Comparison of ENCODE assay signal across 8 cellular contexts in genomic region chr12:113214938-113215400, GRCh38. TPM values are rescaled to one million over a fixed set of nuclear protein-coding genes. Genes with fewer than 3 reads are reported as not detected.
DNase-seq lines count a peak whose midpoint lies in the region; ATAC-seq and TF ChIP-seq lines count a peak whose summit lies in the region.

No MANE protein-coding gene starts in this region.

- intact Hi-C loops in left ventricle myocardium superior (cut with micrococcal nuclease) (no loop called here), testis (cut with DNase I; ENCODE audit: low total_unique reads) (no loop called here)

- DNase-seq in HT-29 (ENCODE audit: low spot score) (peak; percentile 59), WTC11 (ENCODE audit: low spot score) (no peak), left ventricle myocardium superior (peak; percentile 66), testis (peak; percentile 49), hippocampal formation (lab: John Stamatoyannopoulos, UW) (no peak)

- CTCF ChIA-PET in WTC11 (lab: Charles Lee): no interaction called here

- H3K27ac Mint-ChIP-seq in WTC11: peak overlapping the region; percentile 63; the same call in 1 of the 2 replicates

- H3K4me3 ChIP-seq in testis: no peak overlapping the region

- TF ChIP-seq POLR2A in testis (IDR thresholded peaks at IDR 0.05): no peak

- no peak overlapping the region for H3K27ac ChIP-seq in testis

- no peaks in the 10 kb centered on the region for H3K27me3 Mint-ChIP-seq in WTC11 (ENCODE audit: low read depth)

- no peaks in the 10 kb centered on the region for H3K27me3 ChIP-seq in testis

- peak; percentile 59 for ATAC-seq in GM19043 (IDR thresholded peaks at IDR 0.05; ENCODE audit: low read depth, unreplicated experiment)
- no peak for ATAC-seq in WTC11
- ATAC-seq in left ventricle myocardium superior: peak; percentile 94
- ATAC-seq in HG02840 (IDR thresholded peaks at IDR 0.05; ENCODE audit: low FRiP score, unreplicated experiment): no peak
- no peak for ATAC-seq in HG03045 (IDR thresholded peaks at IDR 0.05; ENCODE audit: unreplicated experiment)

- H3K36me3 ChIP-seq in testis (ENCODE audit: low read depth, missing control alignments): no peaks in the 10 kb centered on the region

- H3K36me3 Mint-ChIP-seq in WTC11: no peaks in the 10 kb centered on the region

- peaks cover 3% of the 10 kb centered on the region for H3K4me1 ChIP-seq in testis

- TF ChIP-seq CTCF in WTC11 (IDR thresholded peaks at IDR 0.05) (no peak), testis (IDR thresholded peaks at IDR 0.05) (no peak)

- POLR2A ChIA-PET in WTC11 (lab: Charles Lee): no interaction called here

- no peak overlapping the region for H3K4me3 Mint-ChIP-seq in WTC11

- no peaks in the 10 kb centered on the region for H3K9me3 ChIP-seq in testis

- no peaks in the 10 kb centered on the region for H3K9me3 Mint-ChIP-seq in WTC11

- peaks cover 3% of the 10 kb centered on the region for H3K4me1 Mint-ChIP-seq in WTC11

- WGBS in testis, 2 donors: 73 to 79% methylated on average over 5 of the region's 5 CpGs

TF ChIP-seq in WTC11, 78 proteins besides CTCF, POLR2A, EP300 and RAD21:
- TF ChIP-seq MLX (CRISPR knock-in tag; IDR thresholded peaks at IDR 0.05) (no peak), OVOL2 (CRISPR knock-in tag; IDR thresholded peaks at IDR 0.05; ENCODE audit: borderline replicate concordance) (no peak), ATF6 (CRISPR knock-in tag; IDR thresholded peaks at IDR 0.05) (no peak), SMAD3 (CRISPR knock-in tag; IDR thresholded peaks at IDR 0.05; ENCODE audit: borderline replicate concordance) (no peak), TCF7 (CRISPR knock-in tag; IDR thresholded peaks at IDR 0.05; ENCODE audit: low read depth) (no peak), ZNF263 (CRISPR knock-in tag; IDR thresholded peaks at IDR 0.05; ENCODE audit: low read depth) (no peak), PRRX2 (CRISPR knock-in tag; IDR thresholded peaks at IDR 0.05) (no peak), GABPB1 (CRISPR knock-in tag; IDR thresholded peaks at IDR 0.05) (no peak), FOXP4 (CRISPR knock-in tag; IDR thresholded peaks at IDR 0.05) (no peak), IRF1 (CRISPR knock-in tag; IDR thresholded peaks at IDR 0.05) (no peak), JUN (CRISPR knock-in tag; IDR thresholded peaks at IDR 0.05) (no peak), NR2C2 (CRISPR knock-in tag; IDR thresholded peaks at IDR 0.05) (no peak)
- TF ChIP-seq, protein P1, sequence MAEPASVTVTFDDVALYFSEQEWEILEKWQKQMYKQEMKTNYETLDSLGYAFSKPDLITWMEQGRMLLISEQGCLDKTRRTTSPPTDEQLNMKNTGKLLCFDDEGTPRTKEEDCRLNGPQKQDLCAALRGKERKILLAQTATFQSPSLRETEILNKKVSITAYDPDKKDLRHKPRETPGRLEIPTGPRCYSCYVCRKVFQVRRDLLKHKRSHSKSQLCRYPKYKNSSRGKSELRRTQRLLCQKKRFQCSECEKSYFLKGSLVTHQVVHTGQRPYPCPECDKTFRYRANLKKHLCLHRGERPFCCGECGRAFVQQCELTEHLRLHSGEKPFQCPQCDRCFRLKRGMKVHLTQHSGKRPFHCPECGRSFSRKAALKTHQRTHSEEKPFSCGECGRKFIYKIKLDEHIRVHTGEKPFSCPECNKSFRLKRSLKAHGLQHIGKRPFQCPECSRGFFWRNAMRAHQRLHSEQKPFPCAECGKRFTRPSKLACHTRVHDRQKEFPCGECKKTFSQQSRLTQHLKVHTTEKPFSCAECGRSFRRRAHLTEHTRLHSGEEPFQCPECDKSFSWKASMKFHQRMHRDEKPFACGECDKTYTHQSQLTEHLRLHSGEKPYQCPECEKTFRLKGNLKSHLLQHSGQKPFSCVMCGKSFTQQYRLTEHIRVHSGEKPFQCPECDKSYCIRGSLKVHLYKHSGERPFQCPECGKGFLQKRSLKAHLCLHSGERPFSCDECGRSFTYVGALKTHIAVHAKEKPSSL (CRISPR knock-in tag; conservative IDR thresholded peaks at IDR 0.05): no peak
- TF ChIP-seq, protein P2, sequence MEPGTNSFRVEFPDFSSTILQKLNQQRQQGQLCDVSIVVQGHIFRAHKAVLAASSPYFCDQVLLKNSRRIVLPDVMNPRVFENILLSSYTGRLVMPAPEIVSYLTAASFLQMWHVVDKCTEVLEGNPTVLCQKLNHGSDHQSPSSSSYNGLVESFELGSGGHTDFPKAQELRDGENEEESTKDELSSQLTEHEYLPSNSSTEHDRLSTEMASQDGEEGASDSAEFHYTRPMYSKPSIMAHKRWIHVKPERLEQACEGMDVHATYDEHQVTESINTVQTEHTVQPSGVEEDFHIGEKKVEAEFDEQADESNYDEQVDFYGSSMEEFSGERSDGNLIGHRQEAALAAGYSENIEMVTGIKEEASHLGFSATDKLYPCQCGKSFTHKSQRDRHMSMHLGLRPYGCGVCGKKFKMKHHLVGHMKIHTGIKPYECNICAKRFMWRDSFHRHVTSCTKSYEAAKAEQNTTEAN (CRISPR knock-in tag; IDR thresholded peaks at IDR 0.05): no peak
- TF ChIP-seq, protein P3, sequence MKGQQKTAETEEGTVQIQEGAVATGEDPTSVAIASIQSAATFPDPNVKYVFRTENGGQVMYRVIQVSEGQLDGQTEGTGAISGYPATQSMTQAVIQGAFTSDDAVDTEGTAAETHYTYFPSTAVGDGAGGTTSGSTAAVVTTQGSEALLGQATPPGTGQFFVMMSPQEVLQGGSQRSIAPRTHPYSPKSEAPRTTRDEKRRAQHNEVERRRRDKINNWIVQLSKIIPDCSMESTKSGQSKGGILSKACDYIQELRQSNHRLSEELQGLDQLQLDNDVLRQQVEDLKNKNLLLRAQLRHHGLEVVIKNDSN (CRISPR knock-in tag; IDR thresholded peaks at IDR 0.05): no peak
TF ChIP-seq in WTC11: peak in this region for 0.

RNA-seq across cellular contexts. Expression of gene TPCN1, which starts 6.3 kb away (rescaled TPM):
- total RNA-seq in HT-29 (2014; rRNA removed; shearing (Covaris generic)): 23.8 and 36.3 TPM in 2 replicates
- total RNA-seq in WTC11 (2021) (29.0 to 32.7 TPM (median 30.7 TPM) in 3 replicates), left ventricle myocardium superior (145 TPM), testis (10 to 100 TPM; 48.7 to 73.0 TPM)
- 33.4 TPM for polyA plus RNA-seq in testis (ENCODE audit: insufficient read depth, low read depth, low replicate concordance)

RNA-seq across cellular contexts. Expression of gene RITA1, which starts 29.4 kb away (rescaled TPM):
- total RNA-seq in HT-29 (2014; rRNA removed; shearing (Covaris generic)): 52.1 and 53.0 TPM in 2 replicates
- total RNA-seq in WTC11 (2021) (26.4 to 29.3 TPM (median 27.1 TPM) in 3 replicates), left ventricle myocardium superior (19.5 TPM), testis (10 to 100 TPM; 20.9 to 22.1 TPM)
- polyA plus RNA-seq in testis (ENCODE audit: insufficient read depth, low read depth, low replicate concordance): 14.3 TPM

RNA-seq across cellular contexts. Expression of gene DDX54, which starts 29.7 kb away (rescaled TPM):
- total RNA-seq in HT-29 (2014; rRNA removed; shearing (Covaris generic)): 100 and 105 TPM in 2 replicates
- 120 to 151 TPM (median 123 TPM) in 3 replicates for total RNA-seq in WTC11 (2021)
- 33.8 TPM for total RNA-seq in left ventricle myocardium superior
- 10 to 100 TPM; 62.4 to 63.6 TPM for total RNA-seq in testis
- 40.3 TPM for polyA plus RNA-seq in testis (ENCODE audit: insufficient read depth, low read depth, low replicate concordance)

Comparison
In these comparisons a context has a peak if more than half of its experiments do, and no peak if none do; other contexts are left out.
1. ATAC-seq: peak in GM19043 (single experiment) and left ventricle myocardium superior (single experiment); none in WTC11 (single experiment), HG02840 (single experiment) and HG03045 (single experiment).
2. DNase-seq: peak in HT-29 (single experiment), left ventricle myocardium superior (single experiment) and testis (single experiment); none in WTC11 (single experiment) and hippocampal formation (0 of 2).